Comparison of ENCODE assay signal across 13 cellular contexts in genomic region chr7:43652364-43652763, GRCh38.
DNase-seq lines count a peak whose midpoint lies in the region; ATAC-seq and TF ChIP-seq lines count a peak whose summit lies in the region.
"Had no signal": no experiment of that assay in that cellular context is flagged by ENCODE, and none has a peak within 500 bp of the region (broad histone marks: within the 10 kb centered on the region; RNA-seq: fewer than 3 reads in every experiment).

No MANE protein-coding gene starts in this region.

- H3K4me1 Mint-ChIP-seq in T-helper 2 cell treated with Interferon-gamma antibody and Interleukin-4, amounts not matched to agents 5 μg/mL and 100 μg/mL, for 36 hours (ENCODE audit: low read depth) = peaks cover 70% of the 10 kb centered on the region
- peaks cover 55 to 73% of the 10 kb centered on the region in 2 donors for H3K4me1 Mint-ChIP-seq in effector memory CD8-positive, alpha-beta T cell (ENCODE audit: low read depth in 2 of 2)
- peaks cover 66% of the 10 kb centered on the region for H3K4me1 Mint-ChIP-seq in stimulated activated memory B cell treated with anti-CD40 and anti-IgM and Interleukin-4, amounts not matched to agents 10 μg/mL and 1 μg/mL and 100 μg/mL, for 72 hours

- H2AFZ ChIP-seq in PC-3 (ENCODE audit: low read length) = no peak overlapping the region

- H3K4me3 ChIP-seq in PC-3 (ENCODE audit: low read length) (no peak overlapping the region), esophagus muscularis mucosa (no peak overlapping the region)

- no peak for DNase-seq in T-helper 2 cell treated with Interferon-gamma antibody and Interleukin-4, amounts not matched to agents 5 μg/mL and 100 μg/mL, for 36 hours (ENCODE audit: low spot score)
- DNase-seq in T-helper 2 cell (no peak), PC-3 (no peak), esophagus muscularis mucosa (ENCODE audit: extremely low spot score) (no peak)
- DNase-seq in effector memory CD8-positive, alpha-beta T cell = no peak
- DNase-seq: activated effector memory CD4-positive, alpha-beta T cell treated with Interleukin-2 at 50 U/mL for 16 hours; DMS79; islet precursor cell; stimulated activated CD4-positive, alpha-beta T cell treated with anti-CD3 and anti-CD28 coated beads, Interleukin-2, amount 100 ng/mL, for 24 hours had no signal

- peaks cover 17% of the 10 kb centered on the region for H3F3A ChIP-seq in PC-3 (ENCODE audit: low read length, unreplicated experiment)

- H3K27me3 ChIP-seq in PC-3 (ENCODE audit: low read length) (no peaks in the 10 kb centered on the region), esophagus muscularis mucosa (no peaks in the 10 kb centered on the region)

- H3K27ac ChIP-seq in PC-3 (ENCODE audit: low read length) = peak overlapping the region; percentile 99; the same call in 1 of the 2 replicates
- no peak overlapping the region for H3K27ac ChIP-seq in esophagus muscularis mucosa (replicated peaks in 1 of 4)

- H3K4me2 ChIP-seq in PC-3 (ENCODE audit: low read length) = no peak overlapping the region

- no peak for TF ChIP-seq POLR2A in esophagus muscularis mucosa (IDR thresholded peaks at IDR 0.05; ENCODE audit: low read depth)

- H3K79me2 ChIP-seq in PC-3 (ENCODE audit: low read length) = peaks cover 63% of the 10 kb centered on the region

- peaks cover 8% of the 10 kb centered on the region for H3K36me3 ChIP-seq in PC-3 (ENCODE audit: low read depth, low read length)
- no peaks in the 10 kb centered on the region for H3K36me3 ChIP-seq in esophagus muscularis mucosa

- H4K20me1 ChIP-seq in PC-3 (ENCODE audit: low read length) = no peaks in the 10 kb centered on the region

- no peak for TF ChIP-seq EP300 in esophagus muscularis mucosa (IDR thresholded peaks at IDR 0.05)

- TF ChIP-seq CTCF in PC-3 (conservative IDR thresholded peaks at IDR 0.05; ENCODE audit: low read depth, low read length) (no peak), esophagus muscularis mucosa (IDR thresholded peaks at IDR 0.05) (no peak)

- POLR2A ChIA-PET in PC-3 (lab: Charles Lee; ENCODE audit: unreplicated experiment) = no interaction called here

- H3K9me3 ChIP-seq in PC-3 (ENCODE audit: low read length) = no peaks in the 10 kb centered on the region
- no peaks in the 10 kb centered on the region for H3K9me3 ChIP-seq in esophagus muscularis mucosa

- no peaks in the 10 kb centered on the region for H3K9me2 ChIP-seq in PC-3 (replicated peaks; ENCODE audit: low read length)

- H3K27ac Mint-ChIP-seq in T-helper 2 cell treated with Interferon-gamma antibody and Interleukin-4, amounts not matched to agents 5 μg/mL and 100 μg/mL, for 36 hours = peak overlapping the region; percentile 92
- H3K27ac Mint-ChIP-seq in effector memory CD8-positive, alpha-beta T cell = peak overlapping the region in 1 of 2 donors; percentile 99
- peak overlapping the region; percentile 69 for H3K27ac Mint-ChIP-seq in stimulated activated memory B cell treated with anti-CD40 and anti-IgM and Interleukin-4, amounts not matched to agents 10 μg/mL and 1 μg/mL and 100 μg/mL, for 72 hours
- H3K27ac Mint-ChIP-seq: dendritic cell treated with granulocyte-macrophage colony-stimulating factor and Interleukin-4, amounts not matched to agents 40 ng/mL and 50 ng/mL, for 4 days had no signal

- intact Hi-C loops in PC-3 (cut with micrococcal nuclease) = no loop called here
- intact Hi-C loops in esophagus muscularis mucosa (cut with DNase I) = no loop called here

- H3K4me3 Mint-ChIP-seq in T-helper 2 cell treated with Interferon-gamma antibody and Interleukin-4, amounts not matched to agents 5 μg/mL and 100 μg/mL, for 36 hours = peak overlapping the region; percentile 82
- peak overlapping the region; percentile 31 to 65 for H3K4me3 Mint-ChIP-seq in effector memory CD8-positive, alpha-beta T cell
- H3K4me3 Mint-ChIP-seq in stimulated activated memory B cell treated with anti-CD40 and anti-IgM and Interleukin-4, amounts not matched to agents 10 μg/mL and 1 μg/mL and 100 μg/mL, for 72 hours = no peak overlapping the region
- H3K4me3 Mint-ChIP-seq: dendritic cell treated with granulocyte-macrophage colony-stimulating factor and Interleukin-4, amounts not matched to agents 40 ng/mL and 50 ng/mL, for 4 days had no signal

- CTCF ChIA-PET in PC-3 (lab: Charles Lee) = interaction anchor here (0.7 to 1.4 kb wide), 5 partner anchors 37 to 70 kb away, joined by 3 to 17 read pairs (median 4); partner anchors contain the start of gene STK17A

- peaks cover 4% of the 10 kb centered on the region for H3K9me3 Mint-ChIP-seq in T-helper 2 cell treated with Interferon-gamma antibody and Interleukin-4, amounts not matched to agents 5 μg/mL and 100 μg/mL, for 36 hours
- H3K9me3 Mint-ChIP-seq in effector memory CD8-positive, alpha-beta T cell = peaks cover 0 to 2% of the 10 kb centered on the region in 2 donors
- peaks cover 6% of the 10 kb centered on the region for H3K9me3 Mint-ChIP-seq in stimulated activated memory B cell treated with anti-CD40 and anti-IgM and Interleukin-4, amounts not matched to agents 10 μg/mL and 1 μg/mL and 100 μg/mL, for 72 hours
- H3K9me3 Mint-ChIP-seq: dendritic cell treated with granulocyte-macrophage colony-stimulating factor and Interleukin-4, amounts not matched to agents 40 ng/mL and 50 ng/mL, for 4 days had no signal

- H3K9ac ChIP-seq in PC-3 (ENCODE audit: low read length) = no peak overlapping the region

- H3K36me3 Mint-ChIP-seq in T-helper 2 cell treated with Interferon-gamma antibody and Interleukin-4, amounts not matched to agents 5 μg/mL and 100 μg/mL, for 36 hours (ENCODE audit: low read depth) = peaks cover 35% of the 10 kb centered on the region
- peaks cover 35% of the 10 kb centered on the region for H3K36me3 Mint-ChIP-seq in effector memory CD8-positive, alpha-beta T cell (ENCODE audit: insufficient read depth)
- peaks cover 44% of the 10 kb centered on the region for H3K36me3 Mint-ChIP-seq in stimulated activated memory B cell treated with anti-CD40 and anti-IgM and Interleukin-4, amounts not matched to agents 10 μg/mL and 1 μg/mL and 100 μg/mL, for 72 hours

- no TSS peak for BruUV-seq in PC-3 (replicated peaks; lab: Mats Ljungman, UMichigan)

- no peak for ATAC-seq in PC-3
- ATAC-seq in effector memory CD8-positive, alpha-beta T cell (replicated peaks) = no peak
- ATAC-seq in stimulated activated memory B cell treated with anti-CD40 and anti-IgM and Interleukin-4, amounts not matched to agents 10 μg/mL and 1 μg/mL and 100 μg/mL, for 72 hours = no peak
- ATAC-seq in GM19463 (IDR thresholded peaks at IDR 0.05; ENCODE audit: unreplicated experiment) = no peak
- no peak for ATAC-seq in HG03108 (IDR thresholded peaks at IDR 0.05; ENCODE audit: unreplicated experiment)

- H3K27me3 Mint-ChIP-seq in T-helper 2 cell treated with Interferon-gamma antibody and Interleukin-4, amounts not matched to agents 5 μg/mL and 100 μg/mL, for 36 hours (ENCODE audit: low read depth) = no peaks in the 10 kb centered on the region
- no peaks in the 10 kb centered on the region for H3K27me3 Mint-ChIP-seq in effector memory CD8-positive, alpha-beta T cell
- H3K27me3 Mint-ChIP-seq in stimulated activated memory B cell treated with anti-CD40 and anti-IgM and Interleukin-4, amounts not matched to agents 10 μg/mL and 1 μg/mL and 100 μg/mL, for 72 hours = no peaks in the 10 kb centered on the region
- H3K27me3 Mint-ChIP-seq: dendritic cell treated with granulocyte-macrophage colony-stimulating factor and Interleukin-4, amounts not matched to agents 40 ng/mL and 50 ng/mL, for 4 days had no signal

- H3K4me1 ChIP-seq in PC-3 (ENCODE audit: insufficient read depth, low read length) (peaks cover 55% of the 10 kb centered on the region), esophagus muscularis mucosa (peaks cover 47 to 50% (median 49%) of the 10 kb centered on the region in 4 donors)
